Comparison of ENCODE assay signal across 8 cellular contexts in the genomic region with DNA sequence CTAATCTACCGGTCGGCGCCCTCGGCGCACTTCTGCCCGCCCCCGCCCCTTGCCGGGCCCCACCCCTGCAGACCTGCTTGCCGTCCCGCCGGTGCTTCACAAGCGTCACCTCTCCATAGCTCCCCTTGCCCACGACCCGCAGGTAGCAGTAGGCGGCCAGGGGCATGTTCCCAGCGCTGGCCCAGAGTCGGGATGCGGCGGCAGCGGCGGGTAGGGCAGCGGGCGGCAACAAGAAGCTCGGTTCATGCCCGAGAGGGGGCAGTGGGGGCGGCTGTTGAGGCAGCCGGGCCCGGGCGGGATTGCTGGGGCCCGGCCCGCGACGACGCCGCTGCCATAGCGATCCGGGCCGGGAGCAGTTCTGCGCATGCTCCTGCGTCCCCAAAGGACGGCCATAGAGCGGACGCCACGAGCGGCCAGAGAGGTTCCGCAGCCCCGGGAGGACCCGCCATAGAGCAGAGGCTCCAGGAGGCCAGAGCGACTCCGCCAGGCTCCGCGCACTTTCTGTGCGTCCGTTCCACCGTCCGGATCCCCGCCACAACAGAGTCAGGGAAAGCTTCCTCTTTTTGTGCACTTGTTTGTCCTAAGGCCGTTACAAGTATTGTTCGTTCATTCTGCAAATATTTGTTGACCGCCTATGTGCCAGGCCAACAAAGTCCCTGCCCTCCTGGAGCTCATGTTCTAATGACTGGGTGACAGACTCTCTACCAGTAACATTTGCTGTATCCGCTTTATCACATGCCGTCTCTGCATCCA. TPM values are rescaled to one million over a fixed set of nuclear protein-coding genes. Genes with fewer than 3 reads are reported as not detected.
A peak's percentile ranks its signal among the peaks of the same experiment; 100 is the strongest.
DNase-seq lines count a peak whose midpoint lies in the region; ATAC-seq lines count a peak whose summit lies in the region.

Gene NEK4, minus strand, starts transcription at position 360 of the 753 bp plus-strand sequence. Its CDS starts 194 bp downstream, at position 166.

- H3K4ac ChIP-seq in mesendoderm (ENCODE audit: low read depth, low read length), result peak within 1 kb of the TSS; percentile 93

- H3K4me2 ChIP-seq in mesendoderm (ENCODE audit: low read length), result peak within 1 kb of the TSS; percentile 33

- H3K9me3 ChIP-seq in endocrine pancreas (ENCODE audit: control insufficient read depth, low read length), result no peaks in the 10 kb centered on the region

- ATAC-seq in GM21381 (IDR thresholded peaks at IDR 0.05; ENCODE audit: unreplicated experiment), result peak; percentile 97

- H3K79me2 ChIP-seq in mesendoderm (ENCODE audit: control insufficient read depth, insufficient read depth, low read length), result peaks cover 9% of the 10 kb centered on the region

- H3K23ac ChIP-seq in mesendoderm (ENCODE audit: low read length), result no peak within 1 kb of the TSS

- WGBS in mesendoderm (ENCODE audit: extremely low coverage, insufficient coverage, low lambda C conversion rate), result no CpG with 5 or more reads among the region's 62 CpGs

- in situ Hi-C loops in Caki2 (cut with HindIII; ENCODE audit: low pct_unique_long_range_greater_than_20kb, low sequenced_read_pairs), result no loop called here

- DNase-seq in Caki2 (ENCODE audit: low read depth), result peak; percentile 78
- DNase-seq in HUDEP-2 (lab: John Stamatoyannopoulos, UW; ENCODE audit: unreplicated experiment in 76 of 76), result peak in 74 of 76 experiments; percentile 54 to 95 (median 86)
- peak; percentile 94 for DNase-seq in NOMO-1 treated with dmso at 0.1 percent for 144 hours (lab: John Stamatoyannopoulos, UW; ENCODE audit: unreplicated experiment)
- DNase-seq in activated CD8-positive, alpha-beta memory T cell treated with anti-CD3 and anti-CD28 coated beads for 48 hours (ENCODE audit: low read depth in 2 of 3, low spot score in 2 of 3), result peak; percentile 73 to 74 (median 74)
- DNase-seq in mesendoderm, result peak; percentile 96
- peak; percentile 74 for DNase-seq in stimulated activated CD8-positive, alpha-beta memory T cell treated with anti-CD3 and anti-CD28 coated beads, Interleukin-12 subunit alpha, Interleukin-12 subunit beta, amount 100 ng/mL, for 4 hours (ENCODE audit: low read depth)

- H3K27me3 ChIP-seq in endocrine pancreas (ENCODE audit: control insufficient read depth, insufficient read depth, low read length) (no peaks in the 10 kb centered on the region), mesendoderm (ENCODE audit: insufficient read depth, low read length, poor library complexity) (no peaks in the 10 kb centered on the region)

- H3K4me3 ChIP-seq in endocrine pancreas (ENCODE audit: control insufficient read depth, insufficient read depth, low read length), result peak within 1 kb of the TSS; percentile 93
- peak within 1 kb of the TSS; percentile 56 for H3K4me3 ChIP-seq in mesendoderm (ENCODE audit: low read length)

- H3K18ac ChIP-seq in mesendoderm (ENCODE audit: low read length), result peak within 1 kb of the TSS; percentile 96

- H2BK5ac ChIP-seq in mesendoderm (ENCODE audit: low read length), result no peak within 1 kb of the TSS

- H4K8ac ChIP-seq in mesendoderm (ENCODE audit: low read depth, low read length), result peak within 1 kb of the TSS; percentile 78

- no peak within 1 kb of the TSS for H2BK15ac ChIP-seq in mesendoderm (replicated peaks; ENCODE audit: low read depth)

- H3K36me3 ChIP-seq in endocrine pancreas (ENCODE audit: control insufficient read depth, insufficient read depth, low read length) (no peaks in the 10 kb centered on the region), mesendoderm (ENCODE audit: control insufficient read depth, insufficient read depth, low read length) (peaks cover 1% of the 10 kb centered on the region)

- H3K56ac ChIP-seq in mesendoderm (ENCODE audit: low read length), result peak within 1 kb of the TSS; percentile 91

- H2BK120ac ChIP-seq in mesendoderm (ENCODE audit: low read depth, low read length), result no peak within 1 kb of the TSS

- peak within 1 kb of the TSS; percentile 85 for H3K27ac ChIP-seq in mesendoderm (ENCODE audit: low read depth, low read length)

- H3K4me1 ChIP-seq in endocrine pancreas (ENCODE audit: control insufficient read depth, insufficient read depth, low read length) (peaks cover 4% of the 10 kb centered on the region), mesendoderm (ENCODE audit: control insufficient read depth, low read depth, low read length) (peaks cover 2% of the 10 kb centered on the region)

- peak within 1 kb of the TSS; percentile 75 for H3K9ac ChIP-seq in endocrine pancreas (ENCODE audit: control insufficient read depth, insufficient read depth, low read length)
- H3K9ac ChIP-seq in mesendoderm (ENCODE audit: low read length), result peak within 1 kb of the TSS; percentile 72

- H4K5ac ChIP-seq in mesendoderm (ENCODE audit: low read length), result no peak within 1 kb of the TSS

- H3K79me1 ChIP-seq in mesendoderm (ENCODE audit: low read length), result peaks cover 5% of the 10 kb centered on the region

- no peak within 1 kb of the TSS for H2AK5ac ChIP-seq in mesendoderm (ENCODE audit: low read length)

RNA-seq across cellular contexts. Expression of gene NEK4, which starts in this region (rescaled TPM):
- 16.4 and 27.3 TPM in 2 replicates for total RNA-seq in Caki2 (2014; rRNA removed; shearing (Covaris generic); ENCODE audit: low replicate concordance)
- polyA plus RNA-seq in mesendoderm (2013, experiment 1 of 2), result 17.8 TPM
- polyA plus RNA-seq in mesendoderm (2013, experiment 2 of 2), result 18.5 TPM

Comparison
In these comparisons a context has a peak if more than half of its experiments do, and no peak if none do; other contexts are left out.
1. Peak in every context shown above with its lines: DNase-seq, ATAC-seq, H3K4me3 ChIP-seq and H3K27ac ChIP-seq.